ENCODE assay signal across 8 cellular contexts in genomic region chr5:69007726-69008368, GRCh38.
DNase-seq lines count a peak whose midpoint lies in the region; ATAC-seq and TF ChIP-seq lines count a peak whose summit lies in the region.

No MANE protein-coding gene starts in this region.

- H3K4me1 Mint-ChIP-seq in CD8-positive, alpha-beta memory T cell: no peaks in the 10 kb centered on the region

- H3K27me3 ChIP-seq in CD8-positive, alpha-beta memory T cell (ENCODE audit: insufficient read depth, low read length, poor library complexity, severe bottlenecking): peaks cover 3% of the 10 kb centered on the region
- no peaks in the 10 kb centered on the region for H3K27me3 ChIP-seq in PC-3 (ENCODE audit: low read length)
- H3K27me3 ChIP-seq in testis: no peaks in the 10 kb centered on the region

- WGBS in testis, 2 donors: 28 to 34% methylated on average over 4 of the region's 4 CpGs

- no peaks in the 10 kb centered on the region for H3K79me2 ChIP-seq in PC-3 (ENCODE audit: low read length)

- no peak overlapping the region for H2AFZ ChIP-seq in PC-3 (ENCODE audit: low read length)

- POLR2A ChIA-PET in CD8-positive, alpha-beta memory T cell (lab: Charles Lee): no interaction called here
- POLR2A ChIA-PET in PC-3 (lab: Charles Lee; ENCODE audit: unreplicated experiment): no interaction called here

- peak; percentile 35 to 78 (median 48) for DNase-seq in CD8-positive, alpha-beta memory T cell
- peak; percentile 77 for DNase-seq in GM19240 (ENCODE audit: insufficient read length, low spot score)
- DNase-seq in PC-3: peak; percentile 78
- DNase-seq in activated T-cell treated with anti-CD3 and anti-CD28 coated beads, Interleukin-2, amount 50 U/mL, for 48 hours: peak; percentile 84 to 85
- peak; percentile 11 for DNase-seq in fibroblast of peridontal ligament (ENCODE audit: extremely low read depth)
- DNase-seq in non-pigmented ciliary epithelial cell (ENCODE audit: low read depth): peak; percentile 18
- peak; percentile 84 for DNase-seq in testis

- peaks cover 0 to 1% (median 0%) of the 10 kb centered on the region in 3 donors for H3K36me3 Mint-ChIP-seq in CD8-positive, alpha-beta memory T cell

- H3K27me3 Mint-ChIP-seq in CD8-positive, alpha-beta memory T cell: peaks cover 3 to 22% of the 10 kb centered on the region in 2 donors

- H3K4me1 ChIP-seq in CD8-positive, alpha-beta memory T cell (ENCODE audit: insufficient read depth, low read length): no peaks in the 10 kb centered on the region
- H3K4me1 ChIP-seq in PC-3 (ENCODE audit: insufficient read depth, low read length): no peaks in the 10 kb centered on the region
- no peaks in the 10 kb centered on the region for H3K4me1 ChIP-seq in testis

- no peak overlapping the region for H3K4me3 Mint-ChIP-seq in CD8-positive, alpha-beta memory T cell

- H3K27ac Mint-ChIP-seq in CD8-positive, alpha-beta memory T cell: no peak overlapping the region

- CTCF ChIA-PET in CD8-positive, alpha-beta memory T cell (lab: Charles Lee): interaction anchor here (0.7 to 1.6 kb wide), 5 partner anchors 14 to 1798 kb away, joined by 3 to 5 read pairs (median 4); no protein-coding TSS in a partner anchor
- CTCF ChIA-PET in PC-3 (lab: Charles Lee): no interaction called here

- no peak overlapping the region for H3K4me3 ChIP-seq in CD8-positive, alpha-beta memory T cell (ENCODE audit: low read length)
- H3K4me3 ChIP-seq in PC-3 (ENCODE audit: low read length) (no peak overlapping the region), testis (no peak overlapping the region)

- H3K9me3 Mint-ChIP-seq in CD8-positive, alpha-beta memory T cell: no peaks in the 10 kb centered on the region

- H4K20me1 ChIP-seq in PC-3 (ENCODE audit: low read length): no peaks in the 10 kb centered on the region

- H3K4me2 ChIP-seq in PC-3 (ENCODE audit: low read length): no peak overlapping the region

- H3K9ac ChIP-seq in PC-3 (ENCODE audit: low read length): no peak overlapping the region

- TF ChIP-seq CTCF in PC-3 (conservative IDR thresholded peaks at IDR 0.05; ENCODE audit: low read depth, low read length) (peak; percentile 81), testis (IDR thresholded peaks at IDR 0.05) (peak; percentile 65 to 81 (median 80))

- H3F3A ChIP-seq in PC-3 (ENCODE audit: low read length, unreplicated experiment): no peaks in the 10 kb centered on the region

- no peaks in the 10 kb centered on the region for H3K9me2 ChIP-seq in PC-3 (replicated peaks; ENCODE audit: low read length)

- no TSS peak for BruUV-seq in PC-3 (replicated peaks; lab: Mats Ljungman, UMichigan)

- intact Hi-C loops in PC-3 (cut with micrococcal nuclease): no loop called here
- intact Hi-C loops in testis (cut with DNase I; ENCODE audit: low total_unique reads): no loop called here

- H3K27ac ChIP-seq in CD8-positive, alpha-beta memory T cell (ENCODE audit: low read depth, low read length): no peak overlapping the region
- no peak overlapping the region for H3K27ac ChIP-seq in PC-3 (ENCODE audit: low read length)
- H3K27ac ChIP-seq in testis: no peak overlapping the region

- no peak for TF ChIP-seq POLR2A in testis (IDR thresholded peaks at IDR 0.05)

- no peaks in the 10 kb centered on the region for H3K9me3 ChIP-seq in CD8-positive, alpha-beta memory T cell (ENCODE audit: low read length)
- H3K9me3 ChIP-seq in PC-3 (ENCODE audit: low read length): no peaks in the 10 kb centered on the region
- no peaks in the 10 kb centered on the region for H3K9me3 ChIP-seq in testis

- no peaks in the 10 kb centered on the region for H3K36me3 ChIP-seq in CD8-positive, alpha-beta memory T cell (ENCODE audit: insufficient read depth, low read length)
- H3K36me3 ChIP-seq in PC-3 (ENCODE audit: low read depth, low read length): no peaks in the 10 kb centered on the region
- H3K36me3 ChIP-seq in testis (ENCODE audit: low read depth, missing control alignments): no peaks in the 10 kb centered on the region

- ATAC-seq in HG03460 (IDR thresholded peaks at IDR 0.05; ENCODE audit: unreplicated experiment): peak; percentile 87
- peak; percentile 72 for ATAC-seq in PC-3

Comparison
In these comparisons a context has a peak if more than half of its experiments do, and no peak if none do; other contexts are left out.
1. DNase-seq: peak in every context shown above with its lines; median percentile 84 in activated T-cell treated with anti-CD3 and anti-CD28 coated beads, Interleukin-2, amount 50 U/mL, for 48 hours; 84 in testis; 78 in PC-3; 77 in GM19240; 48 in CD8-positive, alpha-beta memory T cell; 18 in non-pigmented ciliary epithelial cell; 11 in fibroblast of peridontal ligament.